1 cellular context compared by ENCODE assay signal in genomic region chr6:41325446-41326066, GRCh38.
TF ChIP-seq lines count a peak whose summit lies in the region.

No MANE protein-coding gene starts in this region.

TF ChIP-seq in K562, 482 proteins besides CTCF, POLR2A, EP300 and RAD21 (continued from another document and continues in another):
- TF ChIP-seq, protein P1, sequence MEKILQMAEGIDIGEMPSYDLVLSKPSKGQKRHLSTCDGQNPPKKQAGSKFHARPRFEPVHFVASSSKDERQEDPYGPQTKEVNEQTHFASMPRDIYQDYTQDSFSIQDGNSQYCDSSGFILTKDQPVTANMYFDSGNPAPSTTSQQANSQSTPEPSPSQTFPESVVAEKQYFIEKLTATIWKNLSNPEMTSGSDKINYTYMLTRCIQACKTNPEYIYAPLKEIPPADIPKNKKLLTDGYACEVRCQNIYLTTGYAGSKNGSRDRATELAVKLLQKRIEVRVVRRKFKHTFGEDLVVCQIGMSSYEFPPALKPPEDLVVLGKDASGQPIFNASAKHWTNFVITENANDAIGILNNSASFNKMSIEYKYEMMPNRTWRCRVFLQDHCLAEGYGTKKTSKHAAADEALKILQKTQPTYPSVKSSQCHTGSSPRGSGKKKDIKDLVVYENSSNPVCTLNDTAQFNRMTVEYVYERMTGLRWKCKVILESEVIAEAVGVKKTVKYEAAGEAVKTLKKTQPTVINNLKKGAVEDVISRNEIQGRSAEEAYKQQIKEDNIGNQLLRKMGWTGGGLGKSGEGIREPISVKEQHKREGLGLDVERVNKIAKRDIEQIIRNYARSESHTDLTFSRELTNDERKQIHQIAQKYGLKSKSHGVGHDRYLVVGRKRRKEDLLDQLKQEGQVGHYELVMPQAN (IDR thresholded peaks at IDR 0.05; ENCODE audit: borderline replicate concordance) = no peak
- TF ChIP-seq EP400 (IDR thresholded peaks at IDR 0.05) (no peak), MED1 (CRISPR knock-in tag; IDR thresholded peaks at IDR 0.05; ENCODE audit: borderline replicate concordance) (no peak), ZNF165 (CRISPR knock-in tag; IDR thresholded peaks at IDR 0.05; ENCODE audit: borderline replicate concordance) (no peak), LEF1 (IDR thresholded peaks at IDR 0.05) (peak; percentile 64; the same call in 1 of the 2 replicates), GATA2 (CRISPR knock-in tag; IDR thresholded peaks at IDR 0.05) (peak; percentile 36; the same call in 1 of the 2 replicates), TCF7L2 (IDR thresholded peaks at IDR 0.05; ENCODE audit: low read depth, low read length) (no peak), ILK (tag; IDR thresholded peaks at IDR 0.05; ENCODE audit: borderline replicate concordance, low read depth) (no peak), NCOA1 (IDR thresholded peaks at IDR 0.05; ENCODE audit: low read depth) (no peak), MAZ (CRISPR knock-in tag; conservative IDR thresholded peaks at IDR 0.05 in 1 of 2, IDR thresholded peaks at IDR 0.05 in 1 of 2) (no peak), ZNF140 (CRISPR knock-in tag; IDR thresholded peaks at IDR 0.05) (no peak), LCOR (CRISPR knock-in tag; IDR thresholded peaks at IDR 0.05) (no peak), ZNF75A (CRISPR knock-in tag; IDR thresholded peaks at IDR 0.05) (no peak), ZNF586 (CRISPR knock-in tag; conservative IDR thresholded peaks at IDR 0.05) (no peak), ZFP1 (CRISPR knock-in tag; IDR thresholded peaks at IDR 0.05) (no peak), SMARCC2 (IDR thresholded peaks at IDR 0.05; ENCODE audit: low read depth) (peak; percentile 53; the same call in 1 of the 2 replicates), ZNF184 (CRISPR knock-in tag; IDR thresholded peaks at IDR 0.05) (no peak), ZNF324 (CRISPR knock-in tag; IDR thresholded peaks at IDR 0.05) (no peak), POLR2AphosphoS2 (IDR thresholded peaks at IDR 0.05; ENCODE audit: low read length) (no peak), HMG20B (CRISPR knock-in tag; IDR thresholded peaks at IDR 0.05) (no peak), ZBED1 (IDR thresholded peaks at IDR 0.05) (no peak), ZBTB1 (CRISPR knock-in tag; IDR thresholded peaks at IDR 0.05; ENCODE audit: borderline replicate concordance, low read depth) (no peak), RFX5 (IDR thresholded peaks at IDR 0.05; ENCODE audit: low read depth, low read length) (no peak), SMAD1 (IDR thresholded peaks at IDR 0.05; ENCODE audit: low read depth, low read length, partially characterized antibody) (no peak), ARID2 (IDR thresholded peaks at IDR 0.05) (no peak), GATAD2B (IDR thresholded peaks at IDR 0.05; ENCODE audit: borderline replicate concordance) (no peak)
- TF ChIP-seq, protein P2, sequence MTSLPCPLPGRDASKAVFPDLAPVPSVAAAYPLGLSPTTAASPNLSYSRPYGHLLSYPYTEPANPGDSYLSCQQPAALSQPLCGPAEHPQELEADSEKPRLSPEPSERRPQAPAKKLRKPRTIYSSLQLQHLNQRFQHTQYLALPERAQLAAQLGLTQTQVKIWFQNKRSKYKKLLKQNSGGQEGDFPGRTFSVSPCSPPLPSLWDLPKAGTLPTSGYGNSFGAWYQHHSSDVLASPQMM (CRISPR knock-in tag; IDR thresholded peaks at IDR 0.05) = no peak
- TF ChIP-seq, protein P3, sequence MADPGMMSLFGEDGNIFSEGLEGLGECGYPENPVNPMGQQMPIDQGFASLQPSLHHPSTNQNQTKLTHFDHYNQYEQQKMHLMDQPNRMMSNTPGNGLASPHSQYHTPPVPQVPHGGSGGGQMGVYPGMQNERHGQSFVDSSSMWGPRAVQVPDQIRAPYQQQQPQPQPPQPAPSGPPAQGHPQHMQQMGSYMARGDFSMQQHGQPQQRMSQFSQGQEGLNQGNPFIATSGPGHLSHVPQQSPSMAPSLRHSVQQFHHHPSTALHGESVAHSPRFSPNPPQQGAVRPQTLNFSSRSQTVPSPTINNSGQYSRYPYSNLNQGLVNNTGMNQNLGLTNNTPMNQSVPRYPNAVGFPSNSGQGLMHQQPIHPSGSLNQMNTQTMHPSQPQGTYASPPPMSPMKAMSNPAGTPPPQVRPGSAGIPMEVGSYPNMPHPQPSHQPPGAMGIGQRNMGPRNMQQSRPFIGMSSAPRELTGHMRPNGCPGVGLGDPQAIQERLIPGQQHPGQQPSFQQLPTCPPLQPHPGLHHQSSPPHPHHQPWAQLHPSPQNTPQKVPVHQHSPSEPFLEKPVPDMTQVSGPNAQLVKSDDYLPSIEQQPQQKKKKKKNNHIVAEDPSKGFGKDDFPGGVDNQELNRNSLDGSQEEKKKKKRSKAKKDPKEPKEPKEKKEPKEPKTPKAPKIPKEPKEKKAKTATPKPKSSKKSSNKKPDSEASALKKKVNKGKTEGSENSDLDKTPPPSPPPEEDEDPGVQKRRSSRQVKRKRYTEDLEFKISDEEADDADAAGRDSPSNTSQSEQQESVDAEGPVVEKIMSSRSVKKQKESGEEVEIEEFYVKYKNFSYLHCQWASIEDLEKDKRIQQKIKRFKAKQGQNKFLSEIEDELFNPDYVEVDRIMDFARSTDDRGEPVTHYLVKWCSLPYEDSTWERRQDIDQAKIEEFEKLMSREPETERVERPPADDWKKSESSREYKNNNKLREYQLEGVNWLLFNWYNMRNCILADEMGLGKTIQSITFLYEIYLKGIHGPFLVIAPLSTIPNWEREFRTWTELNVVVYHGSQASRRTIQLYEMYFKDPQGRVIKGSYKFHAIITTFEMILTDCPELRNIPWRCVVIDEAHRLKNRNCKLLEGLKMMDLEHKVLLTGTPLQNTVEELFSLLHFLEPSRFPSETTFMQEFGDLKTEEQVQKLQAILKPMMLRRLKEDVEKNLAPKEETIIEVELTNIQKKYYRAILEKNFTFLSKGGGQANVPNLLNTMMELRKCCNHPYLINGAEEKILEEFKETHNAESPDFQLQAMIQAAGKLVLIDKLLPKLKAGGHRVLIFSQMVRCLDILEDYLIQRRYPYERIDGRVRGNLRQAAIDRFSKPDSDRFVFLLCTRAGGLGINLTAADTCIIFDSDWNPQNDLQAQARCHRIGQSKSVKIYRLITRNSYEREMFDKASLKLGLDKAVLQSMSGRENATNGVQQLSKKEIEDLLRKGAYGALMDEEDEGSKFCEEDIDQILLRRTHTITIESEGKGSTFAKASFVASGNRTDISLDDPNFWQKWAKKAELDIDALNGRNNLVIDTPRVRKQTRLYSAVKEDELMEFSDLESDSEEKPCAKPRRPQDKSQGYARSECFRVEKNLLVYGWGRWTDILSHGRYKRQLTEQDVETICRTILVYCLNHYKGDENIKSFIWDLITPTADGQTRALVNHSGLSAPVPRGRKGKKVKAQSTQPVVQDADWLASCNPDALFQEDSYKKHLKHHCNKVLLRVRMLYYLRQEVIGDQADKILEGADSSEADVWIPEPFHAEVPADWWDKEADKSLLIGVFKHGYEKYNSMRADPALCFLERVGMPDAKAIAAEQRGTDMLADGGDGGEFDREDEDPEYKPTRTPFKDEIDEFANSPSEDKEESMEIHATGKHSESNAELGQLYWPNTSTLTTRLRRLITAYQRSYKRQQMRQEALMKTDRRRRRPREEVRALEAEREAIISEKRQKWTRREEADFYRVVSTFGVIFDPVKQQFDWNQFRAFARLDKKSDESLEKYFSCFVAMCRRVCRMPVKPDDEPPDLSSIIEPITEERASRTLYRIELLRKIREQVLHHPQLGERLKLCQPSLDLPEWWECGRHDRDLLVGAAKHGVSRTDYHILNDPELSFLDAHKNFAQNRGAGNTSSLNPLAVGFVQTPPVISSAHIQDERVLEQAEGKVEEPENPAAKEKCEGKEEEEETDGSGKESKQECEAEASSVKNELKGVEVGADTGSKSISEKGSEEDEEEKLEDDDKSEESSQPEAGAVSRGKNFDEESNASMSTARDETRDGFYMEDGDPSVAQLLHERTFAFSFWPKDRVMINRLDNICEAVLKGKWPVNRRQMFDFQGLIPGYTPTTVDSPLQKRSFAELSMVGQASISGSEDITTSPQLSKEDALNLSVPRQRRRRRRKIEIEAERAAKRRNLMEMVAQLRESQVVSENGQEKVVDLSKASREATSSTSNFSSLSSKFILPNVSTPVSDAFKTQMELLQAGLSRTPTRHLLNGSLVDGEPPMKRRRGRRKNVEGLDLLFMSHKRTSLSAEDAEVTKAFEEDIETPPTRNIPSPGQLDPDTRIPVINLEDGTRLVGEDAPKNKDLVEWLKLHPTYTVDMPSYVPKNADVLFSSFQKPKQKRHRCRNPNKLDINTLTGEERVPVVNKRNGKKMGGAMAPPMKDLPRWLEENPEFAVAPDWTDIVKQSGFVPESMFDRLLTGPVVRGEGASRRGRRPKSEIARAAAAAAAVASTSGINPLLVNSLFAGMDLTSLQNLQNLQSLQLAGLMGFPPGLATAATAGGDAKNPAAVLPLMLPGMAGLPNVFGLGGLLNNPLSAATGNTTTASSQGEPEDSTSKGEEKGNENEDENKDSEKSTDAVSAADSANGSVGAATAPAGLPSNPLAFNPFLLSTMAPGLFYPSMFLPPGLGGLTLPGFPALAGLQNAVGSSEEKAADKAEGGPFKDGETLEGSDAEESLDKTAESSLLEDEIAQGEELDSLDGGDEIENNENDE (IDR thresholded peaks at IDR 0.05; ENCODE audit: low read depth, low read length) = no peak
- TF ChIP-seq, protein P4, sequence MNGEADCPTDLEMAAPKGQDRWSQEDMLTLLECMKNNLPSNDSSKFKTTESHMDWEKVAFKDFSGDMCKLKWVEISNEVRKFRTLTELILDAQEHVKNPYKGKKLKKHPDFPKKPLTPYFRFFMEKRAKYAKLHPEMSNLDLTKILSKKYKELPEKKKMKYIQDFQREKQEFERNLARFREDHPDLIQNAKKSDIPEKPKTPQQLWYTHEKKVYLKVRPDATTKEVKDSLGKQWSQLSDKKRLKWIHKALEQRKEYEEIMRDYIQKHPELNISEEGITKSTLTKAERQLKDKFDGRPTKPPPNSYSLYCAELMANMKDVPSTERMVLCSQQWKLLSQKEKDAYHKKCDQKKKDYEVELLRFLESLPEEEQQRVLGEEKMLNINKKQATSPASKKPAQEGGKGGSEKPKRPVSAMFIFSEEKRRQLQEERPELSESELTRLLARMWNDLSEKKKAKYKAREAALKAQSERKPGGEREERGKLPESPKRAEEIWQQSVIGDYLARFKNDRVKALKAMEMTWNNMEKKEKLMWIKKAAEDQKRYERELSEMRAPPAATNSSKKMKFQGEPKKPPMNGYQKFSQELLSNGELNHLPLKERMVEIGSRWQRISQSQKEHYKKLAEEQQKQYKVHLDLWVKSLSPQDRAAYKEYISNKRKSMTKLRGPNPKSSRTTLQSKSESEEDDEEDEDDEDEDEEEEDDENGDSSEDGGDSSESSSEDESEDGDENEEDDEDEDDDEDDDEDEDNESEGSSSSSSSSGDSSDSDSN (IDR thresholded peaks at IDR 0.05; ENCODE audit: borderline replicate concordance in 1 of 2, low read depth in 2 of 2, low read length in 2 of 2) = no peak
- TF ChIP-seq, protein P5, sequence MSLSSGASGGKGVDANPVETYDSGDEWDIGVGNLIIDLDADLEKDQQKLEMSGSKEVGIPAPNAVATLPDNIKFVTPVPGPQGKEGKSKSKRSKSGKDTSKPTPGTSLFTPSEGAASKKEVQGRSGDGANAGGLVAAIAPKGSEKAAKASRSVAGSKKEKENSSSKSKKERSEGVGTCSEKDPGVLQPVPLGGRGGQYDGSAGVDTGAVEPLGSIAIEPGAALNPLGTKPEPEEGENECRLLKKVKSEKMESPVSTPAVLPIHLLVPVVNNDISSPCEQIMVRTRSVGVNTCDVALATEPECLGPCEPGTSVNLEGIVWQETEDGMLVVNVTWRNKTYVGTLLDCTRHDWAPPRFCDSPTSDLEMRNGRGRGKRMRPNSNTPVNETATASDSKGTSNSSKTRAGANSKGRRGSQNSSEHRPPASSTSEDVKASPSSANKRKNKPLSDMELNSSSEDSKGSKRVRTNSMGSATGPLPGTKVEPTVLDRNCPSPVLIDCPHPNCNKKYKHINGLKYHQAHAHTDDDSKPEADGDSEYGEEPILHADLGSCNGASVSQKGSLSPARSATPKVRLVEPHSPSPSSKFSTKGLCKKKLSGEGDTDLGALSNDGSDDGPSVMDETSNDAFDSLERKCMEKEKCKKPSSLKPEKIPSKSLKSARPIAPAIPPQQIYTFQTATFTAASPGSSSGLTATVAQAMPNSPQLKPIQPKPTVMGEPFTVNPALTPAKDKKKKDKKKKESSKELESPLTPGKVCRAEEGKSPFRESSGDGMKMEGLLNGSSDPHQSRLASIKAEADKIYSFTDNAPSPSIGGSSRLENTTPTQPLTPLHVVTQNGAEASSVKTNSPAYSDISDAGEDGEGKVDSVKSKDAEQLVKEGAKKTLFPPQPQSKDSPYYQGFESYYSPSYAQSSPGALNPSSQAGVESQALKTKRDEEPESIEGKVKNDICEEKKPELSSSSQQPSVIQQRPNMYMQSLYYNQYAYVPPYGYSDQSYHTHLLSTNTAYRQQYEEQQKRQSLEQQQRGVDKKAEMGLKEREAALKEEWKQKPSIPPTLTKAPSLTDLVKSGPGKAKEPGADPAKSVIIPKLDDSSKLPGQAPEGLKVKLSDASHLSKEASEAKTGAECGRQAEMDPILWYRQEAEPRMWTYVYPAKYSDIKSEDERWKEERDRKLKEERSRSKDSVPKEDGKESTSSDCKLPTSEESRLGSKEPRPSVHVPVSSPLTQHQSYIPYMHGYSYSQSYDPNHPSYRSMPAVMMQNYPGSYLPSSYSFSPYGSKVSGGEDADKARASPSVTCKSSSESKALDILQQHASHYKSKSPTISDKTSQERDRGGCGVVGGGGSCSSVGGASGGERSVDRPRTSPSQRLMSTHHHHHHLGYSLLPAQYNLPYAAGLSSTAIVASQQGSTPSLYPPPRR (CRISPR knock-in tag; IDR thresholded peaks at IDR 0.05; ENCODE audit: borderline replicate concordance) = no peak
- TF ChIP-seq, protein P6, sequence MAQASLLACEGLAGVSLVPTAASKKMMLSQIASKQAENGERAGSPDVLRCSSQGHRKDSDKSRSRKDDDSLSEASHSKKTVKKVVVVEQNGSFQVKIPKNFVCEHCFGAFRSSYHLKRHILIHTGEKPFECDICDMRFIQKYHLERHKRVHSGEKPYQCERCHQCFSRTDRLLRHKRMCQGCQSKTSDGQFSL (CRISPR knock-in tag; IDR thresholded peaks at IDR 0.05) = no peak
- TF ChIP-seq, protein P6 (tag; IDR thresholded peaks at IDR 0.05) = no peak
- TF ChIP-seq, protein P7, sequence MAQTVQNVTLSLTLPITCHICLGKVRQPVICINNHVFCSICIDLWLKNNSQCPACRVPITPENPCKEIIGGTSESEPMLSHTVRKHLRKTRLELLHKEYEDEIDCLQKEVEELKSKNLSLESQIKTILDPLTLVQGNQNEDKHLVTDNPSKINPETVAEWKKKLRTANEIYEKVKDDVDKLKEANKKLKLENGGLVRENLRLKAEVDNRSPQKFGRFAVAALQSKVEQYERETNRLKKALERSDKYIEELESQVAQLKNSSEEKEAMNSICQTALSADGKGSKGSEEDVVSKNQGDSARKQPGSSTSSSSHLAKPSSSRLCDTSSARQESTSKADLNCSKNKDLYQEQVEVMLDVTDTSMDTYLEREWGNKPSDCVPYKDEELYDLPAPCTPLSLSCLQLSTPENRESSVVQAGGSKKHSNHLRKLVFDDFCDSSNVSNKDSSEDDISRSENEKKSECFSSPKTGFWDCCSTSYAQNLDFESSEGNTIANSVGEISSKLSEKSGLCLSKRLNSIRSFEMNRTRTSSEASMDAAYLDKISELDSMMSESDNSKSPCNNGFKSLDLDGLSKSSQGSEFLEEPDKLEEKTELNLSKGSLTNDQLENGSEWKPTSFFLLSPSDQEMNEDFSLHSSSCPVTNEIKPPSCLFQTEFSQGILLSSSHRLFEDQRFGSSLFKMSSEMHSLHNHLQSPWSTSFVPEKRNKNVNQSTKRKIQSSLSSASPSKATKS (CRISPR knock-in tag; IDR thresholded peaks at IDR 0.05) = no peak
- TF ChIP-seq, protein P8, sequence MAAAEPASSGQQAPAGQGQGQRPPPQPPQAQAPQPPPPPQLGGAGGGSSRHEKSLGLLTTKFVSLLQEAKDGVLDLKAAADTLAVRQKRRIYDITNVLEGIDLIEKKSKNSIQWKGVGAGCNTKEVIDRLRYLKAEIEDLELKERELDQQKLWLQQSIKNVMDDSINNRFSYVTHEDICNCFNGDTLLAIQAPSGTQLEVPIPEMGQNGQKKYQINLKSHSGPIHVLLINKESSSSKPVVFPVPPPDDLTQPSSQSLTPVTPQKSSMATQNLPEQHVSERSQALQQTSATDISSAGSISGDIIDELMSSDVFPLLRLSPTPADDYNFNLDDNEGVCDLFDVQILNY (CRISPR knock-in tag; IDR thresholded peaks at IDR 0.05) = no peak
